10 cellular contexts compared by ENCODE assay signal in genomic region chr1:226820935-226821718, GRCh38. TPM values are rescaled to one million over a fixed set of nuclear protein-coding genes. Genes with fewer than 3 reads are reported as not detected.
DNase-seq lines count a peak whose midpoint lies in the region; ATAC-seq and TF ChIP-seq lines count a peak whose summit lies in the region.
"Had no signal": no experiment of that assay in that cellular context is flagged by ENCODE, and none has a peak within 500 bp of the region (broad histone marks: within the 10 kb centered on the region; RNA-seq: fewer than 3 reads in every experiment).

No MANE protein-coding gene starts in this region.

- no peak overlapping the region for H3K9ac ChIP-seq in mucosa of rectum (ENCODE audit: low read depth in 1 of 2, low read length in 2 of 2)

- H3K4me3 ChIP-seq in epithelial cell of proximal tubule (ENCODE audit: low read depth, low read length) (no peak overlapping the region), mucosa of rectum (ENCODE audit: low read length in 2 of 2) (no peak overlapping the region)

- peaks cover 6% of the 10 kb centered on the region for H3K27me3 Mint-ChIP-seq in activated naive CD4-positive, alpha-beta T cell treated with anti-CD3 and anti-CD28 coated beads, Interleukin-2, amount 10 ng/mL, durations not matched to agents 7 days and 5 days

- H3K36me3 ChIP-seq in mucosa of rectum (ENCODE audit: control insufficient read depth in 2 of 2, insufficient read depth in 2 of 2, low read length in 2 of 2), result no peaks in the 10 kb centered on the region

- peak; percentile 63 for DNase-seq in 8988T
- peak; percentile 39 for DNase-seq in NCI-H446 treated with DMSO at 0.1 percent for 48 hours (lab: John Stamatoyannopoulos, UW)
- DNase-seq in epithelial cell of proximal tubule (ENCODE audit: low read depth), result peak; percentile 66
- DNase-seq in activated naive CD4-positive, alpha-beta T cell treated with anti-CD3 and anti-CD28 coated beads, Interleukin-2, amount 10 ng/mL, durations not matched to agents 7 days and 5 days, result no peak
- DNase-seq: CD4-positive, CD25-positive, alpha-beta regulatory T cell had no signal

- TF ChIP-seq CTCF in epithelial cell of proximal tubule (conservative IDR thresholded peaks at IDR 0.05; ENCODE audit: low read depth, low read length), result no peak

- H3K27ac Mint-ChIP-seq in activated naive CD4-positive, alpha-beta T cell treated with anti-CD3 and anti-CD28 coated beads, Interleukin-2, amount 10 ng/mL, durations not matched to agents 7 days and 5 days, result no peak overlapping the region
- H3K27ac Mint-ChIP-seq: T-helper 1 cell treated with Interleukin-12 subunit alpha and Interleukin-12 subunit beta and Interleukin-4 antibody, amounts not matched to agents 30 μg/mL and 1 μg/mL, for 36 hours had no signal

- no peaks in the 10 kb centered on the region for H3K9me3 Mint-ChIP-seq in activated naive CD4-positive, alpha-beta T cell treated with anti-CD3 and anti-CD28 coated beads, Interleukin-2, amount 10 ng/mL, durations not matched to agents 7 days and 5 days
- H3K9me3 Mint-ChIP-seq: T-helper 1 cell treated with Interleukin-12 subunit alpha and Interleukin-12 subunit beta and Interleukin-4 antibody, amounts not matched to agents 30 μg/mL and 1 μg/mL, for 36 hours had no signal

- H3K27me3 ChIP-seq in mucosa of rectum (ENCODE audit: control insufficient read depth in 2 of 2, insufficient read depth in 2 of 2, low read length in 2 of 2), result no peaks in the 10 kb centered on the region

- H3K4me3 Mint-ChIP-seq in activated naive CD4-positive, alpha-beta T cell treated with anti-CD3 and anti-CD28 coated beads, Interleukin-2, amount 10 ng/mL, durations not matched to agents 7 days and 5 days, result no peak overlapping the region
- H3K4me3 Mint-ChIP-seq: CD4-positive, CD25-positive, alpha-beta regulatory T cell; T-helper 1 cell treated with Interleukin-12 subunit alpha and Interleukin-12 subunit beta and Interleukin-4 antibody, amounts not matched to agents 30 μg/mL and 1 μg/mL, for 36 hours had no signal

- no peaks in the 10 kb centered on the region for H3K4me1 Mint-ChIP-seq in activated naive CD4-positive, alpha-beta T cell treated with anti-CD3 and anti-CD28 coated beads, Interleukin-2, amount 10 ng/mL, durations not matched to agents 7 days and 5 days

- peak overlapping the region; percentile 52 to 63 for H3K27ac ChIP-seq in mucosa of rectum (ENCODE audit: low read depth in 2 of 2, low read length in 2 of 2)

- ATAC-seq in HG03025 (IDR thresholded peaks at IDR 0.05; ENCODE audit: low FRiP score, unreplicated experiment), result no peak
- no peak for ATAC-seq in GM19351 (IDR thresholded peaks at IDR 0.05; ENCODE audit: unreplicated experiment)
- no peak for ATAC-seq in HG02678 (IDR thresholded peaks at IDR 0.05; ENCODE audit: unreplicated experiment)

- no peaks in the 10 kb centered on the region for H3K36me3 Mint-ChIP-seq in activated naive CD4-positive, alpha-beta T cell treated with anti-CD3 and anti-CD28 coated beads, Interleukin-2, amount 10 ng/mL, durations not matched to agents 7 days and 5 days
- H3K36me3 Mint-ChIP-seq: CD4-positive, CD25-positive, alpha-beta regulatory T cell had no signal

- H3K4me1 ChIP-seq in mucosa of rectum (ENCODE audit: control insufficient read depth in 2 of 2, insufficient read depth in 2 of 2, low read length in 2 of 2), result no peaks in the 10 kb centered on the region

- CTCF ChIA-PET in activated naive CD4-positive, alpha-beta T cell treated with anti-CD3 and anti-CD28 coated beads, Interleukin-2, amount 10 ng/mL, durations not matched to agents 7 days and 5 days (lab: Charles Lee), result interaction anchor here (0.6 to 1.6 kb wide), 3 partner anchors 187 to 401 kb away, joined by 3 to 5 read pairs (median 4); no protein-coding TSS in a partner anchor

- no peaks in the 10 kb centered on the region for H3K9me3 ChIP-seq in mucosa of rectum (ENCODE audit: control insufficient read depth in 2 of 2, low read length in 2 of 2)

RNA-seq across cellular contexts. Expression of gene PSEN2, which starts 49.3 kb away (rescaled TPM):
- total RNA-seq in epithelial cell of proximal tubule, result 26.6 and 30.7 TPM in 2 replicates
